21 cellular contexts compared by ENCODE assay signal in the genomic region with DNA sequence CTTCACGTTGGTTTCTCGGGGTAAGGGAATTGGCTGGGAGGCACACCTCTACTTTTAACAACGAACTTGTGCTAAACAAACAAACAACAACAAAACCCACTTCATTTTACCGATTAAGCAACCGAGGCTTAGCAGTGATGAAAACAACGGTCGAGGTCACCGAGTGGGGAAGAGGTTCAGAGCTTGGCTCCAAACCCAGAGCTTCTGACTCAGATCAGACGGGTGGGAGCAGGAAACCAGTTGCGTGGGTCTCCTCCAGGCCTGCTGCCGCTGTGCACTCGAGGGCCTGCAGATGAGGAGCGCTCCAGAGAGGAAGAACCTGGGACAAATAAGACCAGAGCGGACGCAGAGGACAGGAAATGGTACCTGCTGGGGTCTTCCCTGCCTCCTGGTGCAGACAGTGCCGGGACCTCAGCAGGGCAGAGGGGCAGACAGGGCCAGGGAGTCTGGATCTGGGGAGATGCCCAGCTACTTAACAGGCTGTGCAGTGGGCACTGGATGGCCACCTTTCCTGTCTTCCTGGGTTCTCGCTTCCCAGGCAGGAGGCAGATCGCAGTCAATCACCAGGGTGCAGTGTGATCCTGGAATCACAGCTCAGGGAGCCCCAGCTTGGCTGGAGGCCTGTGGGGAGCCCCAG.
DNase-seq lines count a peak whose midpoint lies in the region; ATAC-seq, FAIRE-seq and TF ChIP-seq lines count a peak whose summit lies in the region.
"Had no signal": no experiment of that assay in that cellular context is flagged by ENCODE, and none has a peak within 500 bp of the region (broad histone marks: within the 10 kb centered on the region; RNA-seq: fewer than 3 reads in every experiment).

No MANE protein-coding gene starts in this region.

- DNase-seq in A549 (ENCODE audit: low read depth in 1 of 2, low spot score in 1 of 2) (no peak), Kasumi-1 (lab: John Stamatoyannopoulos, UW) (peak; percentile 83 to 87), cardiac fibroblast (ENCODE audit: low read depth in 2 of 2) (peak; percentile 73 to 79), left lobe of liver (ENCODE audit: low spot score) (peak; percentile 15), NK-92 (lab: John Stamatoyannopoulos, UW; ENCODE audit: unreplicated experiment) (no peak), HuH-7.5 (ENCODE audit: low spot score) (no peak), AML-193 (lab: John Stamatoyannopoulos, UW) (no peak)
- DNase-seq: activated CD8-positive, alpha-beta memory T cell treated with anti-CD3 and anti-CD28 coated beads, Interleukin-2, amount 50 U/mL, for 4 hours; CD8-positive, alpha-beta memory T cell; colonic mucosa; GM23248; NCI-H1048; NCI-H510A treated with DMSO at 0.1 percent for 48 hours; PC-3; stimulated activated naive CD4-positive, alpha-beta T cell treated with Interleukin-2 at 50 U/mL for 16 hours; T1000; trophoblast cell had no signal

- 74% methylated on average over 16 of the region's 18 CpGs for WGBS in A549 (ENCODE audit: missing lambda C conversion rate)

- peak; percentile 21 to 28; a peak in 1 of 6 replicates for ATAC-seq in A549
- ATAC-seq in left lobe of liver, result no peak
- ATAC-seq in GM21825 (IDR thresholded peaks at IDR 0.05; ENCODE audit: unreplicated experiment), result no peak
- ATAC-seq: gastroesophageal sphincter, PC-3, sciatic nerve had no signal

- no peak for TF ChIP-seq POLR2A in A549 (IDR thresholded peaks at IDR 0.05; ENCODE audit: low read length)

- H3K4me3 ChIP-seq in A549 (no peak overlapping the region), cardiac fibroblast (replicated peaks in 1 of 2; ENCODE audit: low read depth in 2 of 2, low read length in 2 of 2) (no peak overlapping the region)
- H3K4me3 ChIP-seq: ascending aorta, colonic mucosa, gastroesophageal sphincter, GM23248 had no signal

- no peak for TF ChIP-seq CTCF in A549 (IDR thresholded peaks at IDR 0.05)
- no peak for TF ChIP-seq CTCF in cardiac fibroblast (IDR thresholded peaks at IDR 0.05; ENCODE audit: low read depth, low read length)

- no peaks in the 10 kb centered on the region for H3K4me1 ChIP-seq in A549
- H3K4me1 ChIP-seq: ascending aorta, colonic mucosa, gastroesophageal sphincter had no signal

- peaks cover 18% of the 10 kb centered on the region for H3K9me3 ChIP-seq in A549
- H3K9me3 ChIP-seq: colonic mucosa had no signal

- no peak overlapping the region for H3K27ac ChIP-seq in A549
- H3K27ac ChIP-seq: ascending aorta, colonic mucosa, gastroesophageal sphincter, GM23248 had no signal

- TF ChIP-seq EP300 in A549 (IDR thresholded peaks at IDR 0.05), result no peak

- no peak overlapping the region for H3K4me2 ChIP-seq in A549

- POLR2A ChIA-PET in A549 (lab: Yijun Ruan, JAX), result no interaction called here

- CTCF ChIA-PET in A549 (lab: Yijun Ruan, JAX), result interaction anchor here (1.8 to 2.1 kb wide), 2 partner anchors 12 to 237 kb away, joined by 7 read pairs; no protein-coding TSS in a partner anchor

- no peak for TF ChIP-seq RAD21 in A549 (conservative IDR thresholded peaks at IDR 0.05 in 1 of 2, IDR thresholded peaks at IDR 0.05 in 1 of 2)

- no peak for FAIRE-seq in A549 (lab: Jason Lieb, UNC)

TF ChIP-seq in A549, 52 proteins besides CTCF, POLR2A, EP300 and RAD21:
- TF ChIP-seq, protein P1, sequence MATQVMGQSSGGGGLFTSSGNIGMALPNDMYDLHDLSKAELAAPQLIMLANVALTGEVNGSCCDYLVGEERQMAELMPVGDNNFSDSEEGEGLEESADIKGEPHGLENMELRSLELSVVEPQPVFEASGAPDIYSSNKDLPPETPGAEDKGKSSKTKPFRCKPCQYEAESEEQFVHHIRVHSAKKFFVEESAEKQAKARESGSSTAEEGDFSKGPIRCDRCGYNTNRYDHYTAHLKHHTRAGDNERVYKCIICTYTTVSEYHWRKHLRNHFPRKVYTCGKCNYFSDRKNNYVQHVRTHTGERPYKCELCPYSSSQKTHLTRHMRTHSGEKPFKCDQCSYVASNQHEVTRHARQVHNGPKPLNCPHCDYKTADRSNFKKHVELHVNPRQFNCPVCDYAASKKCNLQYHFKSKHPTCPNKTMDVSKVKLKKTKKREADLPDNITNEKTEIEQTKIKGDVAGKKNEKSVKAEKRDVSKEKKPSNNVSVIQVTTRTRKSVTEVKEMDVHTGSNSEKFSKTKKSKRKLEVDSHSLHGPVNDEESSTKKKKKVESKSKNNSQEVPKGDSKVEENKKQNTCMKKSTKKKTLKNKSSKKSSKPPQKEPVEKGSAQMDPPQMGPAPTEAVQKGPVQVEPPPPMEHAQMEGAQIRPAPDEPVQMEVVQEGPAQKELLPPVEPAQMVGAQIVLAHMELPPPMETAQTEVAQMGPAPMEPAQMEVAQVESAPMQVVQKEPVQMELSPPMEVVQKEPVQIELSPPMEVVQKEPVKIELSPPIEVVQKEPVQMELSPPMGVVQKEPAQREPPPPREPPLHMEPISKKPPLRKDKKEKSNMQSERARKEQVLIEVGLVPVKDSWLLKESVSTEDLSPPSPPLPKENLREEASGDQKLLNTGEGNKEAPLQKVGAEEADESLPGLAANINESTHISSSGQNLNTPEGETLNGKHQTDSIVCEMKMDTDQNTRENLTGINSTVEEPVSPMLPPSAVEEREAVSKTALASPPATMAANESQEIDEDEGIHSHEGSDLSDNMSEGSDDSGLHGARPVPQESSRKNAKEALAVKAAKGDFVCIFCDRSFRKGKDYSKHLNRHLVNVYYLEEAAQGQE (IDR thresholded peaks at IDR 0.05), result no peak
- TF ChIP-seq, protein P2, sequence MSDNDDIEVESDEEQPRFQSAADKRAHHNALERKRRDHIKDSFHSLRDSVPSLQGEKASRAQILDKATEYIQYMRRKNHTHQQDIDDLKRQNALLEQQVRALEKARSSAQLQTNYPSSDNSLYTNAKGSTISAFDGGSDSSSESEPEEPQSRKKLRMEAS (IDR thresholded peaks at IDR 0.05), result no peak
- TF ChIP-seq, protein P3, sequence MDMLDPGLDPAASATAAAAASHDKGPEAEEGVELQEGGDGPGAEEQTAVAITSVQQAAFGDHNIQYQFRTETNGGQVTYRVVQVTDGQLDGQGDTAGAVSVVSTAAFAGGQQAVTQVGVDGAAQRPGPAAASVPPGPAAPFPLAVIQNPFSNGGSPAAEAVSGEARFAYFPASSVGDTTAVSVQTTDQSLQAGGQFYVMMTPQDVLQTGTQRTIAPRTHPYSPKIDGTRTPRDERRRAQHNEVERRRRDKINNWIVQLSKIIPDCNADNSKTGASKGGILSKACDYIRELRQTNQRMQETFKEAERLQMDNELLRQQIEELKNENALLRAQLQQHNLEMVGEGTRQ (IDR thresholded peaks at IDR 0.05), result no peak
- TF ChIP-seq HOXB5 (CRISPR knock-in tag; IDR thresholded peaks at IDR 0.05) (no peak), HEYL (CRISPR knock-in tag; IDR thresholded peaks at IDR 0.05) (no peak), NPAS2 (CRISPR knock-in tag; IDR thresholded peaks at IDR 0.05; ENCODE audit: borderline replicate concordance) (no peak), HDAC2 (IDR thresholded peaks at IDR 0.05) (no peak), RFX5 (IDR thresholded peaks at IDR 0.05) (no peak), EHMT2 (IDR thresholded peaks at IDR 0.05; ENCODE audit: low read depth) (no peak), MAZ (IDR thresholded peaks at IDR 0.05; ENCODE audit: borderline replicate concordance, low read depth, low read length) (no peak), TFCP2L1 (CRISPR knock-in tag; IDR thresholded peaks at IDR 0.05) (no peak), FOXS1 (CRISPR knock-in tag; IDR thresholded peaks at IDR 0.05) (no peak), JUNB (IDR thresholded peaks at IDR 0.05) (no peak), ZFP36 (IDR thresholded peaks at IDR 0.05; ENCODE audit: borderline replicate concordance, partially characterized antibody) (no peak), KDM1A (IDR thresholded peaks at IDR 0.05; ENCODE audit: low read depth) (no peak), SMC3 (IDR thresholded peaks at IDR 0.05) (no peak), FOSB (CRISPR knock-in tag; IDR thresholded peaks at IDR 0.05) (no peak)
- TF ChIP-seq, protein P4, sequence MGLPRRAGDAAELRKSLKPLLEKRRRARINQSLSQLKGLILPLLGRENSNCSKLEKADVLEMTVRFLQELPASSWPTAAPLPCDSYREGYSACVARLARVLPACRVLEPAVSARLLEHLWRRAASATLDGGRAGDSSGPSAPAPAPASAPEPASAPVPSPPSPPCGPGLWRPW (IDR thresholded peaks at IDR 0.05), result no peak
- TF ChIP-seq, protein P5, sequence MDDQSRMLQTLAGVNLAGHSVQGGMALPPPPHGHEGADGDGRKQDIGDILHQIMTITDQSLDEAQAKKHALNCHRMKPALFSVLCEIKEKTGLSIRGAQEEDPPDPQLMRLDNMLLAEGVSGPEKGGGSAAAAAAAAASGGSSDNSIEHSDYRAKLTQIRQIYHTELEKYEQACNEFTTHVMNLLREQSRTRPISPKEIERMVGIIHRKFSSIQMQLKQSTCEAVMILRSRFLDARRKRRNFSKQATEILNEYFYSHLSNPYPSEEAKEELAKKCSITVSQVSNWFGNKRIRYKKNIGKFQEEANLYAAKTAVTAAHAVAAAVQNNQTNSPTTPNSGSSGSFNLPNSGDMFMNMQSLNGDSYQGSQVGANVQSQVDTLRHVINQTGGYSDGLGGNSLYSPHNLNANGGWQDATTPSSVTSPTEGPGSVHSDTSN (IDR thresholded peaks at IDR 0.05), result no peak
- TF ChIP-seq, protein P6, sequence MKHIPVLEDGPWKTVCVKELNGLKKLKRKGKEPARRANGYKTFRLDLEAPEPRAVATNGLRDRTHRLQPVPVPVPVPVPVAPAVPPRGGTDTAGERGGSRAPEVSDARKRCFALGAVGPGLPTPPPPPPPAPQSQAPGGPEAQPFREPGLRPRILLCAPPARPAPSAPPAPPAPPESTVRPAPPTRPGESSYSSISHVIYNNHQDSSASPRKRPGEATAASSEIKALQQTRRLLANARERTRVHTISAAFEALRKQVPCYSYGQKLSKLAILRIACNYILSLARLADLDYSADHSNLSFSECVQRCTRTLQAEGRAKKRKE (CRISPR knock-in tag; IDR thresholded peaks at IDR 0.05; ENCODE audit: low read depth), result no peak

Comparison
In these comparisons a context has a peak if more than half of its experiments do, and no peak if none do; other contexts are left out.
1. ATAC-seq: peak in A549 (2 of 2); none in left lobe of liver (single experiment) and GM21825 (single experiment).
2. DNase-seq: peak in Kasumi-1 (2 of 2), cardiac fibroblast (2 of 2) and left lobe of liver (single experiment); none in A549 (0 of 2), NK-92 (single experiment), HuH-7.5 (single experiment) and AML-193 (0 of 2).